8 cellular contexts compared by ENCODE assay signal in genomic region chr6:152184573-152185157, GRCh38.
DNase-seq lines count a peak whose midpoint lies in the region; ATAC-seq lines count a peak whose summit lies in the region.

No MANE protein-coding gene starts in this region.

- peaks cover 22% of the 10 kb centered on the region for H3K4me1 ChIP-seq in BLaER1

- no peaks in the 10 kb centered on the region for H3K27me3 Mint-ChIP-seq in activated naive CD8-positive, alpha-beta T cell treated with anti-CD3 and anti-CD28 coated beads for 36 hours

- peak overlapping the region; percentile 48; the same call in 1 of the 2 replicates for H3K27ac ChIP-seq in BLaER1

- peak overlapping the region; percentile 89 for H3K4me3 Mint-ChIP-seq in activated naive CD8-positive, alpha-beta T cell treated with anti-CD3 and anti-CD28 coated beads for 36 hours

- H3K9me3 Mint-ChIP-seq in activated naive CD8-positive, alpha-beta T cell treated with anti-CD3 and anti-CD28 coated beads for 36 hours, result peaks cover 2% of the 10 kb centered on the region

- peaks cover 26% of the 10 kb centered on the region for H3K36me3 Mint-ChIP-seq in activated naive CD8-positive, alpha-beta T cell treated with anti-CD3 and anti-CD28 coated beads for 36 hours

- no peaks in the 10 kb centered on the region for H3K9me3 ChIP-seq in BLaER1

- peak overlapping the region; percentile 72 for H3K4me2 ChIP-seq in BLaER1

- ATAC-seq in GM19324 (IDR thresholded peaks at IDR 0.05; ENCODE audit: low FRiP score, unreplicated experiment) (peak; percentile 56), HG03066 (IDR thresholded peaks at IDR 0.05; ENCODE audit: low read depth, unreplicated experiment) (peak; percentile 47)

- peaks cover 24% of the 10 kb centered on the region; the same call in 1 of the 2 replicates for H3K36me3 ChIP-seq in BLaER1

- peaks cover 57% of the 10 kb centered on the region for H3K4me1 Mint-ChIP-seq in activated naive CD8-positive, alpha-beta T cell treated with anti-CD3 and anti-CD28 coated beads for 36 hours

- no peak for DNase-seq in activated naive CD8-positive, alpha-beta T cell treated with anti-CD3 and anti-CD28 coated beads for 36 hours
- DNase-seq in COR-L47 (lab: John Stamatoyannopoulos, UW) (no peak), NCI-H446 (lab: John Stamatoyannopoulos, UW) (no peak), kidney glomerular epithelial cell (lab: John Stamatoyannopoulos, UW) (no peak), NCI-H187 (lab: John Stamatoyannopoulos, UW) (no peak)

- H3K27ac Mint-ChIP-seq in activated naive CD8-positive, alpha-beta T cell treated with anti-CD3 and anti-CD28 coated beads for 36 hours, result peak overlapping the region; percentile 97

- no peaks in the 10 kb centered on the region for H4K20me1 ChIP-seq in BLaER1

- no peaks in the 10 kb centered on the region for H3K27me3 ChIP-seq in BLaER1

- 0 out of 2 replicates have a peak overlapping the region, but pooled peaks have one; percentile 28 for H3K4me3 ChIP-seq in BLaER1

- H3K9ac ChIP-seq in BLaER1, result 0 out of 2 replicates have a peak overlapping the region, but pooled peaks have one; percentile 10
